24 cellular contexts compared by ENCODE assay signal in the genomic region with DNA sequence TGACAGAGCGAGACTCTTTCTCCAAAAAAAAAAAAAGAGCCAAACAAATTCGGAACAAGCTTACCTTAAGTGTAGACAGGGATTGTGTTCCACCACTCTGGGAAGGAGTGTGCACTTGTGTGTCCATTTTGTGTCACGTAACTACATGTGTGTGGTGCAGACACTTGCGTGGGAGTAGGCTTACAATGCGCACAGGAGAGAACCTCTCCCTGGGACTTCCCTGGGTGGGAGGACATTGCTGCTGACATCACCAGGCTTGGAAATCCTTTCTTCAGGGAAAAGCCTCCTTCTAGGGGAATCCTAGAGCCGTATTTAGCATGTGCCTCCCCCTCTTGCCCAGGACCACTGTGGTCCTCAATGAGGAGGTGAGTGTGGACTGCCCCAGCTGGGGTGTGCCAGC. TPM values are rescaled to one million over a fixed set of nuclear protein-coding genes. Genes with fewer than 3 reads are reported as not detected.
DNase-seq lines count a peak whose midpoint lies in the region; ATAC-seq and TF ChIP-seq lines count a peak whose summit lies in the region.
"Had no signal": no experiment of that assay in that cellular context is flagged by ENCODE, and none has a peak within 500 bp of the region (broad histone marks: within the 10 kb centered on the region; RNA-seq: fewer than 3 reads in every experiment).

No MANE protein-coding gene starts in this region.

- ATAC-seq in IMR-90 (ENCODE audit: low read depth) (no peak), GM21390 (IDR thresholded peaks at IDR 0.05; ENCODE audit: unreplicated experiment) (no peak)
- ATAC-seq: CD8-positive, alpha-beta T cell; Panc1 had no signal

- H2AFZ ChIP-seq in IMR-90 (replicated peaks; ENCODE audit: low read length, poor library complexity) (peak overlapping the region; percentile 5), mesenchymal stem cell (ENCODE audit: low read depth, low read length) (no peak overlapping the region)

- H2AK5ac ChIP-seq in IMR-90 (ENCODE audit: low read depth, low read length) (no peak overlapping the region), mesenchymal stem cell (ENCODE audit: low read length, severe bottlenecking) (peak overlapping the region; percentile 1)

- no peak overlapping the region for H2BK20ac ChIP-seq in IMR-90 (ENCODE audit: low read depth, low read length)

- no peak overlapping the region for H3K56ac ChIP-seq in IMR-90 (ENCODE audit: extremely low read depth, insufficient read depth, low read length)

- H3K27me3 ChIP-seq in A673 (replicated peaks; ENCODE audit: insufficient read depth, low read depth, low read length, poor library complexity) (no peaks in the 10 kb centered on the region), IMR-90 (ENCODE audit: control insufficient read depth, insufficient read depth, low read length) (no peaks in the 10 kb centered on the region), mesenchymal stem cell (ENCODE audit: control insufficient read depth in 1 of 2, insufficient read depth in 1 of 2, low read length in 2 of 2) (no peaks in the 10 kb centered on the region)
- H3K27me3 ChIP-seq: SJCRH30 had no signal

- H3K27ac ChIP-seq in A673 (ENCODE audit: low read depth, low read length, poor library complexity, severe bottlenecking) (peak overlapping the region; percentile 50), IMR-90 (ENCODE audit: insufficient read depth, low read length) (no peak overlapping the region), mesenchymal stem cell (ENCODE audit: low read length, poor library complexity, severe bottlenecking) (no peak overlapping the region)
- H3K27ac ChIP-seq: KMS-11, SJCRH30 had no signal

- H3K23ac ChIP-seq in IMR-90 (ENCODE audit: low read depth, low read length) (no peak overlapping the region), mesenchymal stem cell (ENCODE audit: low read length in 2 of 2) (no peak overlapping the region)

- WGBS in IMR-90 (ENCODE audit: extremely low coverage in 2 of 2, insufficient read length in 1 of 2), 2 experiments: 100% methylated on average over 1 of the region's 6 CpGs; no CpG with 5 or more reads in 1 of the 2 experiments
- 93% methylated on average over 6 of the region's 6 CpGs for WGBS in mesenchymal stem cell

- BruUV-seq in A673 (replicated peaks; lab: Mats Ljungman, UMichigan) (no TSS peak), IMR-90 (replicated peaks; lab: Mats Ljungman, UMichigan) (no TSS peak)

- no peak overlapping the region for H4K5ac ChIP-seq in IMR-90 (ENCODE audit: low read depth, low read length)

- H3K4ac ChIP-seq in IMR-90 (ENCODE audit: low read depth, low read length) (no peak overlapping the region), mesenchymal stem cell (ENCODE audit: low read depth in 1 of 2, low read length in 2 of 2) (no peak overlapping the region)

- H3K4me3 ChIP-seq in A673 (ENCODE audit: low read depth, low read length, poor library complexity, severe bottlenecking) (no peak overlapping the region), IMR-90 (ENCODE audit: insufficient read depth, low read depth, low read length) (no peak overlapping the region), fibroblast of mammary gland (ENCODE audit: control insufficient read depth, low read depth, low read length) (no peak overlapping the region), mesenchymal stem cell (ENCODE audit: insufficient read depth in 1 of 2, low read depth in 1 of 2, low read length in 2 of 2) (no peak overlapping the region)
- H3K4me3 ChIP-seq: SJCRH30 had no signal

- H2BK5ac ChIP-seq in IMR-90 (ENCODE audit: low read depth, low read length, poor library complexity, severe bottlenecking) (no peak overlapping the region), mesenchymal stem cell (ENCODE audit: low read depth, low read length, poor library complexity, severe bottlenecking) (no peak overlapping the region)

- H3K9ac ChIP-seq in IMR-90 (ENCODE audit: low read depth, low read length): no peak overlapping the region
- no peak overlapping the region for H3K9ac ChIP-seq in mesenchymal stem cell (ENCODE audit: low read length)
- H3K9ac ChIP-seq: KMS-11 had no signal

- H3K9me3 ChIP-seq in A673 (ENCODE audit: low read depth, low read length, poor library complexity, severe bottlenecking): no peaks in the 10 kb centered on the region
- no peaks in the 10 kb centered on the region for H3K9me3 ChIP-seq in IMR-90 (ENCODE audit: control insufficient read depth, insufficient read depth, low read length)
- H3K9me3 ChIP-seq in mesenchymal stem cell (ENCODE audit: control insufficient read depth, low read length): no peaks in the 10 kb centered on the region
- H3K9me3 ChIP-seq: SJCRH30 had no signal

- no peak overlapping the region for H2BK12ac ChIP-seq in mesenchymal stem cell (ENCODE audit: low read length in 2 of 2)

- no peak overlapping the region for H2AK9ac ChIP-seq in IMR-90 (replicated peaks; ENCODE audit: low read depth, low read length, poor library complexity)

- no peak for TF ChIP-seq CTCF in A673 (conservative IDR thresholded peaks at IDR 0.05; ENCODE audit: low read depth, low read length)
- TF ChIP-seq CTCF in IMR-90 (conservative IDR thresholded peaks at IDR 0.05; ENCODE audit: low read depth, low read length): no peak
- TF ChIP-seq CTCF in fibroblast of mammary gland (conservative IDR thresholded peaks at IDR 0.05; ENCODE audit: control insufficient read depth, insufficient read depth, low read depth, low read length): no peak

- no peak overlapping the region for H4K91ac ChIP-seq in IMR-90 (ENCODE audit: insufficient read depth, low read depth, low read length)
- no peak overlapping the region for H4K91ac ChIP-seq in mesenchymal stem cell (ENCODE audit: low read length)

- no peaks in the 10 kb centered on the region for H3K36me3 ChIP-seq in A673 (ENCODE audit: insufficient read depth, low read length, poor library complexity, severe bottlenecking)
- no peaks in the 10 kb centered on the region for H3K36me3 ChIP-seq in IMR-90 (ENCODE audit: control insufficient read depth, insufficient read depth, low read length)
- no peaks in the 10 kb centered on the region for H3K36me3 ChIP-seq in mesenchymal stem cell (ENCODE audit: control insufficient read depth in 1 of 2, insufficient read depth in 2 of 2, low read depth in 1 of 2, low read length in 2 of 2)
- H3K36me3 ChIP-seq: SJCRH30 had no signal

- TF ChIP-seq RAD21 in IMR-90 (IDR thresholded peaks at IDR 0.05; ENCODE audit: low read length): no peak

- H3K4me2 ChIP-seq in IMR-90 (ENCODE audit: low read depth, low read length): no peak overlapping the region
- no peak overlapping the region for H3K4me2 ChIP-seq in mesenchymal stem cell (ENCODE audit: low read length, poor library complexity, severe bottlenecking)
- H3K4me2 ChIP-seq: KMS-11 had no signal

- dilution Hi-C loops in IMR-90 (cut with HindIII; ENCODE audit: low sequenced_read_pairs, unreplicated experiment): no loop called here

- H3K79me1 ChIP-seq in IMR-90 (ENCODE audit: low read depth in 1 of 2, low read length in 2 of 2): no peaks in the 10 kb centered on the region
- no peaks in the 10 kb centered on the region for H3K79me1 ChIP-seq in mesenchymal stem cell (replicated peaks; ENCODE audit: low read length, poor library complexity, severe bottlenecking)

- H4K20me1 ChIP-seq in IMR-90 (ENCODE audit: insufficient read depth, low read length): no peaks in the 10 kb centered on the region

- no peak for DNase-seq in A673 (ENCODE audit: low spot score)
- no peak for DNase-seq in IMR-90
- peak; percentile 20 for DNase-seq in fibroblast of mammary gland (ENCODE audit: low read depth)
- no peak for DNase-seq in mesenchymal stem cell
- DNase-seq in HT-29 (ENCODE audit: low spot score): no peak
- DNase-seq in anterior cingulate cortex (lab: John Stamatoyannopoulos, UW): no peak
- DNase-seq in NCI-H774 (lab: John Stamatoyannopoulos, UW): no peak
- DNase-seq: 8988T; AML-193; C1 segment of cervical spinal cord; CD8-positive, alpha-beta T cell; DND-41; HFFc6; MV-4-11; NCI-H1105 treated with DMSO at 0.1 percent for 48 hours; NCI-H2029 treated with DMSO at 0.1 percent for 48 hours; NCI-H2171; NCI-H345; NCI-H524; NCI-H82; SJCRH30 had no signal

- in situ Hi-C loops in IMR-90 (cut with MboI; ENCODE audit: low sequenced_read_pairs): no loop called here

- H2BK120ac ChIP-seq in IMR-90 (ENCODE audit: low read depth, low read length) (no peak overlapping the region), mesenchymal stem cell (ENCODE audit: low read depth, low read length) (no peak overlapping the region)

- H3K4me1 ChIP-seq in A673 (ENCODE audit: insufficient read depth, low read length, poor library complexity, severe bottlenecking) (peaks cover 10% of the 10 kb centered on the region), IMR-90 (ENCODE audit: control insufficient read depth, insufficient read depth, low read length) (no peaks in the 10 kb centered on the region), mesenchymal stem cell (ENCODE audit: control insufficient read depth, insufficient read depth, low read depth, low read length) (peaks cover 10% of the 10 kb centered on the region)
- H3K4me1 ChIP-seq: SJCRH30 had no signal

- no peak overlapping the region for H4K8ac ChIP-seq in IMR-90 (ENCODE audit: low read depth in 2 of 2, low read length in 2 of 2)
- H4K8ac ChIP-seq in mesenchymal stem cell (ENCODE audit: low read length): no peak overlapping the region

- CTCF ChIA-PET in A673 (lab: Charles Lee) (no interaction called here), IMR-90 (lab: Yijun Ruan, JAX) (interaction anchor here (0.5 kb wide), 1 partner anchor 58 kb away, joined by 3 read pairs; no protein-coding TSS in a partner anchor)

- H2BK15ac ChIP-seq in IMR-90 (ENCODE audit: low read depth, low read length) (no peak overlapping the region), mesenchymal stem cell (ENCODE audit: low read depth, poor library complexity, severe bottlenecking) (no peak overlapping the region)

- no peaks in the 10 kb centered on the region; the same call in 1 of the 2 replicates for H3K9me1 ChIP-seq in IMR-90 (ENCODE audit: insufficient read depth, low read length)

- no peak for TF ChIP-seq POLR2A in IMR-90 (IDR thresholded peaks at IDR 0.05; ENCODE audit: low read depth, low read length)

- POLR2A ChIA-PET in A673 (lab: Charles Lee; ENCODE audit: low non-redundant PET): no interaction called here
- POLR2A ChIA-PET in IMR-90 (lab: Charles Lee; ENCODE audit: unreplicated experiment): no interaction called here

- intact Hi-C loops in A673 (cut with micrococcal nuclease; ENCODE audit: unreplicated experiment) (no loop called here), IMR-90 (cut with micrococcal nuclease) (no loop called here)

- H3K18ac ChIP-seq in IMR-90 (ENCODE audit: low read depth, low read length) (no peak overlapping the region), mesenchymal stem cell (ENCODE audit: low read depth in 1 of 2, low read length in 2 of 2) (no peak overlapping the region)

- H3K14ac ChIP-seq in IMR-90 (replicated peaks; ENCODE audit: low read depth, low read length) (no peak overlapping the region), mesenchymal stem cell (ENCODE audit: low read length in 2 of 2) (no peak overlapping the region)

RNA-seq across cellular contexts. Expression of gene HAS3, which starts 8.0 kb away (rescaled TPM):
- 0.49 and 0.72 TPM in 2 replicates for total RNA-seq in A673 (2021)
- total RNA-seq in IMR-90 (2012; rRNA removed): 0.28 and 0.36 TPM in 2 replicates
- 0.73 and 0.97 TPM in 2 replicates for polyA plus RNA-seq in IMR-90 (2012; rRNA removed)
- polyA plus RNA-seq in IMR-90 (2012; cell fraction: cytosol; rRNA removed): 0.37 and 0.90 TPM in 2 replicates
- 2.4 and 3.3 TPM in 2 replicates for polyA plus RNA-seq in IMR-90 (2012; cell fraction: nucleus; rRNA removed; ENCODE audit: low replicate concordance)
- polyA plus RNA-seq in mesenchymal stem cell (2013, experiment 1 of 2): 0.06 TPM
- polyA plus RNA-seq in mesenchymal stem cell (2013, experiment 2 of 2): 0.10 TPM
- total RNA-seq in HT-29 (2014; rRNA removed; shearing (Covaris generic)): 0.08 TPM in 1 of 2 replicates, not detected in the other

RNA-seq across cellular contexts. Expression of gene CHTF8, which starts 35.0 kb away (rescaled TPM):
- total RNA-seq in A673 (2021) (113 and 121 TPM in 2 replicates), IMR-90 (2012; rRNA removed) (40.8 and 47.1 TPM in 2 replicates)
- polyA plus RNA-seq in IMR-90 (2012; rRNA removed): 95.6 and 122 TPM in 2 replicates
- polyA plus RNA-seq in IMR-90 (2012; cell fraction: cytosol; rRNA removed): 40.0 and 73.4 TPM in 2 replicates
- polyA plus RNA-seq in IMR-90 (2012; cell fraction: nucleus; rRNA removed; ENCODE audit: low replicate concordance): 40.8 and 52.9 TPM in 2 replicates
- polyA plus RNA-seq in mesenchymal stem cell (2013, experiment 1 of 2): 68.6 TPM
- 67.4 TPM for polyA plus RNA-seq in mesenchymal stem cell (2013, experiment 2 of 2)
- 55.1 and 70.6 TPM in 2 replicates for total RNA-seq in HT-29 (2014; rRNA removed; shearing (Covaris generic))

RNA-seq across cellular contexts. Expression of gene UTP4, which starts 35.0 kb away (rescaled TPM):
- 119 and 146 TPM in 2 replicates for total RNA-seq in A673 (2021)
- total RNA-seq in IMR-90 (2012; rRNA removed): 30.0 and 32.1 TPM in 2 replicates
- polyA plus RNA-seq in IMR-90 (2012; rRNA removed): 60.3 and 61.8 TPM in 2 replicates
- 24.3 and 27.2 TPM in 2 replicates for polyA plus RNA-seq in IMR-90 (2012; cell fraction: cytosol; rRNA removed)
- polyA plus RNA-seq in IMR-90 (2012; cell fraction: nucleus; rRNA removed; ENCODE audit: low replicate concordance): 43.2 and 50.8 TPM in 2 replicates
- polyA plus RNA-seq in mesenchymal stem cell (2013, experiment 1 of 2): 27.9 TPM
- 27.8 TPM for polyA plus RNA-seq in mesenchymal stem cell (2013, experiment 2 of 2)
- total RNA-seq in HT-29 (2014; rRNA removed; shearing (Covaris generic)): 23.0 and 27.2 TPM in 2 replicates
